Comparison of ENCODE assay signal across 22 cellular contexts in the genomic region with DNA sequence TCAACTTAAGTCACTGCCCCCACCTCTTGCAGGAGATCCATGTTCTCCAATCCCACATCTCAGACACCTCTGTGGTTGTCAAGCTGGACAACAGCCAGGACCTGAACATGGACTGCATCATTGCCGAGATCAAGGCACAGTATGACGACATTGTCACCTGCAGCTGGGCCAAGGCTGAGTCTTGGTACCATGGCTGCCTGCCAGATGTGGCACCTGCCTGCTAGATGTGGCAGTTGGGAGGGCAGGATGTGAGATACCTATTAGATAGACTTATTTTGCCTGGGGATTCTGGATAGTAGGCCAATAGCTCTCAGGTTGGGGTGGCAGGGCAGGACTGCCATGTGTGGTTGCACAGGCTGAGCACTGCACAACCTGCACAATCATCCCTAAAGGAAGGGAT. TPM values are rescaled to one million over a fixed set of nuclear protein-coding genes. Genes with fewer than 3 reads are reported as not detected.
"Had no signal": no experiment of that assay in that cellular context is flagged by ENCODE, and none has a peak within 500 bp of the region (broad histone marks: within the 10 kb centered on the region; RNA-seq: fewer than 3 reads in every experiment).

No MANE protein-coding gene starts in this region.

- H3K27ac Mint-ChIP-seq: activated CD4-positive, alpha-beta memory T cell treated with anti-CD3 and anti-CD28 coated beads, Interleukin-2, amount 10 ng/mL, durations not matched to agents 7 days and 5 days; activated CD4-positive, alpha-beta T cell treated with anti-CD3 and anti-CD28 coated beads for 36 hours; activated naive CD8-positive, alpha-beta T cell; activated T-cell treated with anti-CD3 and anti-CD28 coated beads, Interleukin-2, amount 50 U/mL, for 24 hours; memory B cell; naive thymus-derived CD4-positive, alpha-beta T cell had no signal

- DNase-seq: activated CD4-positive, alpha-beta memory T cell treated with anti-CD3 and anti-CD28 coated beads, Interleukin-2, amount 10 ng/mL, durations not matched to agents 7 days and 5 days; activated CD4-positive, alpha-beta T cell treated with anti-CD3 and anti-CD28 coated beads for 36 hours; activated T-cell treated with anti-CD3 and anti-CD28 coated beads, Interleukin-2, amount 50 U/mL, for 24 hours; amygdala; cortex of kidney; effector CD4-positive, alpha-beta T cell; left ventricle myocardium superior; mucosa of descending colon; naive thymus-derived CD4-positive, alpha-beta T cell; retina; stimulated activated CD4-positive, alpha-beta T cell treated with anti-CD3 and anti-CD28 coated beads, Interleukin-4, amount 100 ng/mL, for 24 hours; stimulated activated naive CD8-positive, alpha-beta T cell treated with anti-CD3 and anti-CD28 coated beads, Interleukin-15, Interleukin-2, amounts not matched to agents 100 U/mL and 50 U/mL, for 24 hours; transverse colon had no signal

- H3K4me1 Mint-ChIP-seq: activated CD4-positive, alpha-beta memory T cell treated with anti-CD3 and anti-CD28 coated beads, Interleukin-2, amount 10 ng/mL, durations not matched to agents 7 days and 5 days; activated CD4-positive, alpha-beta T cell treated with anti-CD3 and anti-CD28 coated beads for 36 hours; central memory CD8-positive, alpha-beta T cell; memory B cell had no signal

- ATAC-seq: activated CD4-positive, alpha-beta T cell treated with anti-CD3 and anti-CD28 coated beads for 36 hours; left ventricle myocardium superior; mucosa of descending colon; naive thymus-derived CD4-positive, alpha-beta T cell; stimulated activated naive CD8-positive, alpha-beta T cell treated with anti-CD3 and anti-CD28 coated beads, Interleukin-15, Interleukin-2, amounts not matched to agents 100 U/mL and 50 U/mL, for 24 hours had no signal

- H3K36me3 Mint-ChIP-seq: brain, memory B cell had no signal

- H3K9me3 Mint-ChIP-seq: activated T-cell treated with anti-CD3 and anti-CD28 coated beads, Interleukin-2, amount 50 U/mL, for 24 hours; central memory CD8-positive, alpha-beta T cell had no signal

- H3K4me3 Mint-ChIP-seq: activated CD4-positive, alpha-beta memory T cell treated with anti-CD3 and anti-CD28 coated beads, Interleukin-2, amount 10 ng/mL, durations not matched to agents 7 days and 5 days; activated CD4-positive, alpha-beta T cell treated with anti-CD3 and anti-CD28 coated beads for 36 hours; activated naive CD8-positive, alpha-beta T cell; activated T-cell treated with anti-CD3 and anti-CD28 coated beads, Interleukin-2, amount 50 U/mL, for 24 hours; brain; central memory CD8-positive, alpha-beta T cell; memory B cell; naive thymus-derived CD4-positive, alpha-beta T cell had no signal

RNA-seq across cellular contexts. Expression of a gene that starts 7.9 kb away (rescaled TPM):
- total RNA-seq: activated CD4-positive, alpha-beta T cell treated with anti-CD3 and anti-CD28 coated beads for 36 hours; hepatocyte; left ventricle myocardium superior; vagina had no signal

RNA-seq across cellular contexts. Expression of a gene that starts 24.8 kb away (rescaled TPM):
- total RNA-seq: activated CD4-positive, alpha-beta memory T cell treated with anti-CD3 and anti-CD28 coated beads, Interleukin-2, amount 10 ng/mL, durations not matched to agents 7 days and 5 days; activated CD4-positive, alpha-beta T cell treated with anti-CD3 and anti-CD28 coated beads for 36 hours; hepatocyte; left ventricle myocardium superior; mucosa of descending colon; skeletal muscle tissue; transverse colon; vagina had no signal

RNA-seq across cellular contexts. Expression of a gene that starts 33.5 kb away (rescaled TPM):
- total RNA-seq: skeletal muscle tissue had no signal

RNA-seq across cellular contexts. Expression of a gene that starts 54.7 kb away (rescaled TPM):
- total RNA-seq: activated CD4-positive, alpha-beta memory T cell treated with anti-CD3 and anti-CD28 coated beads, Interleukin-2, amount 10 ng/mL, durations not matched to agents 7 days and 5 days; activated CD4-positive, alpha-beta T cell treated with anti-CD3 and anti-CD28 coated beads for 36 hours; esophagus muscularis mucosa; hepatocyte; kidney epithelial cell; left ventricle myocardium superior; mucosa of descending colon; naive thymus-derived CD4-positive, alpha-beta T cell; skeletal muscle tissue; transverse colon; vagina had no signal
